ENCODE assay signal across 20 cellular contexts in the genomic region with DNA sequence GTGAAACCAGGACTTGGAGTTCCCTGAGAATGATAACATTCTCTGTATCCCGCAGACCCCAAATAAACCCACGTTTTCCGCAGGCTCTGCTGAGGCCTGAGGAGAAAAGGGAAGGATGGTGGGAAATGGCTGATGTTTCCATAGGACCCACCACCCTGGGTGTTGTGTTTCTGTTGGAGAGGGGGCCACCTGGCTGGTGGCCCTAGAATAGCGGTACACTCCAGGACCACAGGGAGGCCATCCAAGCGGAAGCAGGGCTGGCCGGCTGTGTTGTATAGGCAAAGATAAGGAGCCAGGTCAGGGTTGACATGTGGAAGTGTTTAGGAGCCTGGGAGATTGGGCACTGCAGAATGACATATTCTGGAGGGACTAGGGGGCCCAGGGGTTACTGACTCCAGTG.
"Had no signal": no experiment of that assay in that cellular context is flagged by ENCODE, and none has a peak within 500 bp of the region (broad histone marks: within the 10 kb centered on the region; RNA-seq: fewer than 3 reads in every experiment).

No MANE protein-coding gene starts in this region.

- DNase-seq: activated B cell treated with CpG ODN at 0.5 μM for 24 hours; activated CD4-positive, alpha-beta T cell treated with anti-CD3 and anti-CD28 coated beads for 36 hours; activated CD8-positive, alpha-beta T cell treated with anti-CD3 and anti-CD28 coated beads, Interleukin-2, amount 10 ng/mL, durations not matched to agents 7 days and 5 days; activated effector memory CD4-positive, alpha-beta T cell treated with anti-CD3 and anti-CD28 coated beads, Interleukin-2, amount 50 U/mL, for 16 hours; activated naive CD4-positive, alpha-beta T cell treated with anti-CD3 and anti-CD28 coated beads for 36 hours; activated naive CD8-positive, alpha-beta T cell treated with anti-CD3 and anti-CD28 coated beads for 36 hours; activated T-cell treated with anti-CD3 and anti-CD28 coated beads, Interleukin-2, amount 50 U/mL, for 1 hour; aorta; body of pancreas; colonic mucosa; effector CD8-positive, alpha-beta T cell; left ventricle myocardium superior; naive B cell; ovary; stimulated activated naive CD4-positive, alpha-beta T cell; T-helper 2 cell had no signal

- H3K9me3 ChIP-seq: adrenal gland, body of pancreas, colonic mucosa, ovary had no signal

- FAIRE-seq: frontal cortex, islet of Langerhans had no signal

- H3K27ac ChIP-seq: adrenal gland, body of pancreas, colonic mucosa, ovary, tibial nerve had no signal

- H3K4me1 ChIP-seq: body of pancreas, colonic mucosa, tibial nerve had no signal

- H3K4me3 ChIP-seq: adrenal gland, body of pancreas, colonic mucosa, ovary, tibial nerve had no signal

- H3K27me3 ChIP-seq: adrenal gland, body of pancreas, colonic mucosa, ovary, tibial nerve had no signal

- H3K36me3 ChIP-seq: adrenal gland, colonic mucosa, ovary, tibial nerve had no signal

- ATAC-seq: activated CD4-positive, alpha-beta T cell treated with anti-CD3 and anti-CD28 coated beads for 36 hours; activated CD8-positive, alpha-beta T cell treated with anti-CD3 and anti-CD28 coated beads, Interleukin-2, amount 10 ng/mL, durations not matched to agents 7 days and 5 days; body of pancreas; left ventricle myocardium superior had no signal
